In genomic region chr13:50079278-50080157, GRCh38 we compare ENCODE assay signal across 8 cellular contexts.
DNase-seq lines count a peak whose midpoint lies in the region; TF ChIP-seq lines count a peak whose summit lies in the region.

No MANE protein-coding gene starts in this region.

- H3K4me1 ChIP-seq in hepatocyte (ENCODE audit: insufficient read depth): peaks cover 5% of the 10 kb centered on the region
- peaks cover 0 to 40% (median 35%) of the 10 kb centered on the region in 5 donors for H3K4me1 ChIP-seq in subcutaneous abdominal adipose tissue (ENCODE audit: control insufficient read depth in 5 of 5, insufficient read depth in 5 of 5, low read length in 5 of 5)

- peaks cover 79% of the 10 kb centered on the region for H3K79me2 ChIP-seq in hepatocyte

- TF ChIP-seq CTCF in VCaP (conservative IDR thresholded peaks at IDR 0.05) (no peak), hepatocyte (IDR thresholded peaks at IDR 0.05; ENCODE audit: poor library complexity) (no peak)

- 41% methylated on average over 17 of the region's 17 CpGs for WGBS in hepatocyte (ENCODE audit: low lambda C conversion rate, missing lambda C conversion rate)

- H3K36me3 ChIP-seq in hepatocyte (replicated peaks; ENCODE audit: insufficient read depth, low read depth) (no peaks in the 10 kb centered on the region), subcutaneous abdominal adipose tissue (ENCODE audit: control insufficient read depth in 5 of 5, insufficient read depth in 5 of 5, low read length in 5 of 5) (no peaks in the 10 kb centered on the region)

- H3K9me2 ChIP-seq in hepatocyte (replicated peaks; ENCODE audit: insufficient read depth): no peaks in the 10 kb centered on the region

- H3K4me2 ChIP-seq in hepatocyte: peak overlapping the region; percentile 81

- H3K9ac ChIP-seq in subcutaneous abdominal adipose tissue (ENCODE audit: low read length in 5 of 5): peak overlapping the region; percentile 39 to 92 (median 84)

- peak overlapping the region; percentile 55 for H3K4me3 ChIP-seq in hepatocyte
- H3K4me3 ChIP-seq in subcutaneous abdominal adipose tissue (ENCODE audit: low read depth in 1 of 5, low read length in 5 of 5): peak overlapping the region; percentile 79 to 90 (median 85)

- H3K9me3 ChIP-seq in hepatocyte (ENCODE audit: low read depth): no peaks in the 10 kb centered on the region
- no peaks in the 10 kb centered on the region for H3K9me3 ChIP-seq in subcutaneous abdominal adipose tissue (ENCODE audit: control insufficient read depth in 5 of 5, low read length in 5 of 5)

- peak overlapping the region; percentile 96 for H3K27ac ChIP-seq in VCaP
- H3K27ac ChIP-seq in hepatocyte: peak overlapping the region; percentile 77
- peak overlapping the region; percentile 87 for H3K27ac ChIP-seq in subcutaneous abdominal adipose tissue (ENCODE audit: low read depth, low read length)

- no peaks in the 10 kb centered on the region for H3K27me3 ChIP-seq in hepatocyte
- H3K27me3 ChIP-seq in subcutaneous abdominal adipose tissue (ENCODE audit: control insufficient read depth in 5 of 5, insufficient read depth in 4 of 5, low read length in 5 of 5): peaks cover 0 to 2% (median 0%) of the 10 kb centered on the region in 5 donors

- peak; percentile 47 for DNase-seq in NCI-H748 (lab: John Stamatoyannopoulos, UW; ENCODE audit: unreplicated experiment)
- DNase-seq in NCI-H748 treated with DMSO at 0.1 percent for 48 hours (lab: John Stamatoyannopoulos, UW): no peak
- no peak for DNase-seq in hepatocyte (ENCODE audit: low spot score)
- DNase-seq in NCI-H345 treated with DMSO at 0.1 percent for 48 hours (lab: John Stamatoyannopoulos, UW; ENCODE audit: unreplicated experiment): no peak
- no peak for DNase-seq in dedifferentiated amniotic fluid mesenchymal stem cell (ENCODE audit: extremely low spot score)
- no peak for DNase-seq in NAMALWA (ENCODE audit: low spot score)

- peak overlapping the region; percentile 36 for H2AFZ ChIP-seq in hepatocyte

- H4K20me1 ChIP-seq in hepatocyte (ENCODE audit: insufficient read depth, poor library complexity, severe bottlenecking): no peaks in the 10 kb centered on the region
